Comparison of ENCODE assay signal across 15 cellular contexts in genomic region chr7:130142654-130143333, GRCh38.
DNase-seq lines count a peak whose midpoint lies in the region; ATAC-seq and TF ChIP-seq lines count a peak whose summit lies in the region.
"Had no signal": no experiment of that assay in that cellular context is flagged by ENCODE, and none has a peak within 500 bp of the region (broad histone marks: within the 10 kb centered on the region; RNA-seq: fewer than 3 reads in every experiment).

No MANE protein-coding gene starts in this region.

- H2AFZ ChIP-seq in IMR-90 (replicated peaks; ENCODE audit: low read length, poor library complexity): no peak overlapping the region
- H2AFZ ChIP-seq in hepatocyte: no peak overlapping the region
- H2AFZ ChIP-seq: PC-9 had no signal

- CTCF ChIA-PET in IMR-90 (lab: Yijun Ruan, JAX): no interaction called here

- peaks cover 2 to 28% (median 23%) of the 10 kb centered on the region in 11 experiments; a peak in 21 of 22 replicates for H3K36me3 ChIP-seq in BLaER1 treated with 17β-estradiol and CSF1 and Interleukin-3, amounts not matched to agents 10 nM and 100 nM
- peaks cover 6% of the 10 kb centered on the region; the same call in 1 of the 2 replicates for H3K36me3 ChIP-seq in IMR-90 (ENCODE audit: control insufficient read depth, insufficient read depth, low read length)
- no peaks in the 10 kb centered on the region for H3K36me3 ChIP-seq in hepatocyte (replicated peaks; ENCODE audit: insufficient read depth, low read depth)
- peaks cover 0 to 18% (median 0%) of the 10 kb centered on the region in 9 donors for H3K36me3 ChIP-seq in heart right ventricle

- POLR2A ChIA-PET in IMR-90 (lab: Charles Lee; ENCODE audit: unreplicated experiment): no interaction called here

- no peak for ATAC-seq in IMR-90 (ENCODE audit: low read depth)
- no peak for ATAC-seq in HG03520 (IDR thresholded peaks at IDR 0.05; ENCODE audit: unreplicated experiment)
- no peak for ATAC-seq in heart right ventricle
- ATAC-seq in HG02870 (IDR thresholded peaks at IDR 0.05; ENCODE audit: unreplicated experiment): no peak

- H3K4ac ChIP-seq in IMR-90 (ENCODE audit: low read depth, low read length): no peak overlapping the region; the same call in 1 of the 2 replicates

- H3K14ac ChIP-seq in IMR-90 (replicated peaks; ENCODE audit: low read depth, low read length): no peak overlapping the region

- no peak overlapping the region for H3K56ac ChIP-seq in IMR-90 (ENCODE audit: extremely low read depth, insufficient read depth, low read length)

- H4K8ac ChIP-seq in IMR-90 (ENCODE audit: low read depth in 2 of 2, low read length in 2 of 2): no peak overlapping the region

- peaks cover 0 to 52% (median 26%) of the 10 kb centered on the region in 11 experiments; a peak in 15 of 22 replicates for H4K20me1 ChIP-seq in BLaER1 treated with 17β-estradiol and CSF1 and Interleukin-3, amounts not matched to agents 10 nM and 100 nM
- no peaks in the 10 kb centered on the region for H4K20me1 ChIP-seq in IMR-90 (ENCODE audit: insufficient read depth, low read length)
- no peaks in the 10 kb centered on the region for H4K20me1 ChIP-seq in hepatocyte (ENCODE audit: insufficient read depth, poor library complexity, severe bottlenecking)

- no peak overlapping the region for H2AK9ac ChIP-seq in IMR-90 (replicated peaks; ENCODE audit: low read depth, low read length, poor library complexity)

- H3K9me1 ChIP-seq in IMR-90 (ENCODE audit: insufficient read depth, low read length): peaks cover 3% of the 10 kb centered on the region; the same call in 1 of the 2 replicates

- no peak overlapping the region for H4K5ac ChIP-seq in IMR-90 (ENCODE audit: low read depth, low read length)

- peaks cover 14 to 41% (median 38%) of the 10 kb centered on the region in 10 experiments; a peak in 19 of 20 replicates for H3K4me1 ChIP-seq in BLaER1 treated with 17β-estradiol and CSF1 and Interleukin-3, amounts not matched to agents 10 nM and 100 nM
- peaks cover 19% of the 10 kb centered on the region for H3K4me1 ChIP-seq in IMR-90 (ENCODE audit: control insufficient read depth, insufficient read depth, low read length)
- H3K4me1 ChIP-seq in hepatocyte (ENCODE audit: insufficient read depth): peaks cover 33% of the 10 kb centered on the region
- H3K4me1 ChIP-seq in heart right ventricle: peaks cover 0 to 20% (median 16%) of the 10 kb centered on the region in 9 donors

- in situ Hi-C loops in IMR-90 (cut with MboI; ENCODE audit: low sequenced_read_pairs): no loop called here

- DNase-seq in IMR-90 (no peak), hepatocyte (ENCODE audit: low spot score) (no peak), osteocyte (ENCODE audit: extremely low spot score, unreplicated experiment) (peak; percentile 68), NCI-H2171 (lab: John Stamatoyannopoulos, UW) (no peak), heart right ventricle (no peak)
- DNase-seq: erythroblast; kidney; NCI-H146; NCI-H524; PC-9; stimulated activated naive CD4-positive, alpha-beta T cell had no signal

- no peak overlapping the region for H3K23ac ChIP-seq in IMR-90 (ENCODE audit: low read depth, low read length)

- H2BK5ac ChIP-seq in IMR-90 (ENCODE audit: low read depth, low read length, poor library complexity, severe bottlenecking): no peak overlapping the region

- H3K4me3 Mint-ChIP-seq in osteocyte (ENCODE audit: unreplicated experiment): no peak overlapping the region

- H3K18ac ChIP-seq in IMR-90 (ENCODE audit: low read depth, low read length): no peak overlapping the region

- no peak overlapping the region for H3K27ac Mint-ChIP-seq in osteocyte (ENCODE audit: unreplicated experiment)

- H3K79me1 ChIP-seq in IMR-90 (ENCODE audit: low read depth in 1 of 2, low read length in 2 of 2): no peaks in the 10 kb centered on the region

- no peak overlapping the region for H3K27ac ChIP-seq in BLaER1 treated with 17β-estradiol and CSF1 and Interleukin-3, amounts not matched to agents 10 nM and 100 nM
- H3K27ac ChIP-seq in IMR-90 (ENCODE audit: insufficient read depth, low read length) (no peak overlapping the region), hepatocyte (peak overlapping the region; percentile 60), heart right ventricle (no peak overlapping the region)
- H3K27ac ChIP-seq: PC-9 had no signal

- H2BK20ac ChIP-seq in IMR-90 (ENCODE audit: low read depth, low read length): no peak overlapping the region

- H2BK120ac ChIP-seq in IMR-90 (ENCODE audit: low read depth, low read length): no peak overlapping the region

- H3K9me2 ChIP-seq in hepatocyte (replicated peaks; ENCODE audit: insufficient read depth): no peaks in the 10 kb centered on the region

- no peak for TF ChIP-seq RAD21 in IMR-90 (IDR thresholded peaks at IDR 0.05; ENCODE audit: low read length)

- H2BK15ac ChIP-seq in IMR-90 (ENCODE audit: low read depth, low read length): no peak overlapping the region

- H3K9me3 ChIP-seq in BLaER1 treated with 17β-estradiol and CSF1 and Interleukin-3, amounts not matched to agents 10 nM and 100 nM (replicated peaks in 1 of 11): no peaks in the 10 kb centered on the region
- no peaks in the 10 kb centered on the region for H3K9me3 ChIP-seq in IMR-90 (ENCODE audit: control insufficient read depth, insufficient read depth, low read length)
- no peaks in the 10 kb centered on the region for H3K9me3 ChIP-seq in hepatocyte (ENCODE audit: low read depth)
- no peaks in the 10 kb centered on the region for H3K9me3 ChIP-seq in heart right ventricle
- H3K9me3 ChIP-seq: heart left ventricle had no signal

- no peaks in the 10 kb centered on the region for H3K79me2 ChIP-seq in hepatocyte

- H3K27me3 ChIP-seq in BLaER1 treated with 17β-estradiol and CSF1 and Interleukin-3, amounts not matched to agents 10 nM and 100 nM: peaks cover 0 to 25% (median 14%) of the 10 kb centered on the region in 11 experiments; a peak in 13 of 22 replicates
- H3K27me3 ChIP-seq in IMR-90 (ENCODE audit: control insufficient read depth, insufficient read depth, low read length): no peaks in the 10 kb centered on the region
- H3K27me3 ChIP-seq in hepatocyte: no peaks in the 10 kb centered on the region
- no peaks in the 10 kb centered on the region for H3K27me3 ChIP-seq in heart right ventricle
- H3K27me3 ChIP-seq: heart left ventricle had no signal

- no peak overlapping the region; the same call in 1 of the 2 replicates for H4K91ac ChIP-seq in IMR-90 (ENCODE audit: insufficient read depth, low read depth, low read length)

- H3K4me1 Mint-ChIP-seq in osteocyte (ENCODE audit: unreplicated experiment): peaks cover 17% of the 10 kb centered on the region

- 96% methylated on average over 4 of the region's 14 CpGs; no CpG with 5 or more reads in 1 of the 2 experiments for WGBS in IMR-90 (ENCODE audit: extremely low coverage in 2 of 2, insufficient read length in 1 of 2), 2 experiments
- WGBS in hepatocyte (ENCODE audit: low lambda C conversion rate, missing lambda C conversion rate): 94% methylated on average over 14 of the region's 14 CpGs
- WGBS in heart right ventricle, 2 donors: 95 to 96% methylated on average over 14 of the region's 14 CpGs

- no TSS peak for BruUV-seq in IMR-90 (replicated peaks; lab: Mats Ljungman, UMichigan)

- dilution Hi-C loops in IMR-90 (cut with HindIII; ENCODE audit: low sequenced_read_pairs, unreplicated experiment): no loop called here

- H2AK5ac ChIP-seq in IMR-90 (ENCODE audit: low read depth, low read length): peak overlapping the region; percentile 9; the same call in 1 of the 2 replicates

- intact Hi-C loops in IMR-90 (cut with micrococcal nuclease): no loop called here
- intact Hi-C loops in heart right ventricle (cut with DNase I): no loop called here

- H3K9ac ChIP-seq in BLaER1 treated with 17β-estradiol and CSF1 and Interleukin-3, amounts not matched to agents 10 nM and 100 nM: no peak overlapping the region; a peak in 1 of 22 replicates
- no peak overlapping the region for H3K9ac ChIP-seq in IMR-90 (ENCODE audit: low read depth, low read length)

- H3K27me3 Mint-ChIP-seq in osteocyte (ENCODE audit: unreplicated experiment): no peaks in the 10 kb centered on the region

- H3K9me3 Mint-ChIP-seq in osteocyte (ENCODE audit: unreplicated experiment): no peaks in the 10 kb centered on the region

- H3K36me3 Mint-ChIP-seq in osteocyte (ENCODE audit: unreplicated experiment): peaks cover 5% of the 10 kb centered on the region

- TF ChIP-seq CTCF in IMR-90 (conservative IDR thresholded peaks at IDR 0.05; ENCODE audit: low read depth, low read length): no peak
- no peak for TF ChIP-seq CTCF in hepatocyte (IDR thresholded peaks at IDR 0.05; ENCODE audit: poor library complexity)
- TF ChIP-seq CTCF in osteocyte (IDR thresholded peaks at IDR 0.05): no peak
- no peak for TF ChIP-seq CTCF in heart right ventricle (IDR thresholded peaks at IDR 0.05)

- H3K4me3 ChIP-seq in BLaER1 treated with 17β-estradiol and CSF1 and Interleukin-3, amounts not matched to agents 10 nM and 100 nM: no peak overlapping the region
- H3K4me3 ChIP-seq in IMR-90 (ENCODE audit: insufficient read depth, low read depth, low read length): no peak overlapping the region
- no peak overlapping the region for H3K4me3 ChIP-seq in hepatocyte
- no peak overlapping the region for H3K4me3 ChIP-seq in heart right ventricle
- H3K4me3 ChIP-seq: PC-9 had no signal

- TF ChIP-seq POLR2A in IMR-90 (IDR thresholded peaks at IDR 0.05; ENCODE audit: low read depth, low read length): no peak

- H3K4me2 ChIP-seq in BLaER1 treated with 17β-estradiol and CSF1 and Interleukin-3, amounts not matched to agents 10 nM and 100 nM: peak overlapping the region in 10 of 11 experiments; percentile 65 to 87 (median 76); a peak in 17 of 22 replicates
- no peak overlapping the region for H3K4me2 ChIP-seq in IMR-90 (ENCODE audit: low read depth, low read length)
- no peak overlapping the region for H3K4me2 ChIP-seq in hepatocyte
- H3K4me2 ChIP-seq: PC-9 had no signal

TF ChIP-seq in IMR-90, 13 proteins besides CTCF, POLR2A, EP300 and RAD21 (continues in another document):
- no peak for TF ChIP-seq CHD1 (IDR thresholded peaks at IDR 0.05; ENCODE audit: low read depth, low read length)
- TF ChIP-seq MAFK (IDR thresholded peaks at IDR 0.05; ENCODE audit: low read depth, low read length): no peak
- TF ChIP-seq SMC3 (IDR thresholded peaks at IDR 0.05; ENCODE audit: low read depth, low read length): no peak
- TF ChIP-seq NFE2L2 (IDR thresholded peaks at IDR 0.05; ENCODE audit: low read depth, low read length): no peak
- no peak for TF ChIP-seq CEBPB (IDR thresholded peaks at IDR 0.05; ENCODE audit: low read depth, low read length)
- TF ChIP-seq FOS (IDR thresholded peaks at IDR 0.05; ENCODE audit: low read depth, low read length): no peak
- no peak for TF ChIP-seq BHLHE40 (IDR thresholded peaks at IDR 0.05; ENCODE audit: low read depth, low read length)
- no peak for TF ChIP-seq RFX5 (IDR thresholded peaks at IDR 0.05; ENCODE audit: low read depth, low read length)
- no peak for TF ChIP-seq MXI1 (IDR thresholded peaks at IDR 0.05; ENCODE audit: borderline replicate concordance, low read depth, low read length)
- TF ChIP-seq MAZ (IDR thresholded peaks at IDR 0.05; ENCODE audit: borderline replicate concordance, low read depth, low read length): no peak

Comparison
In these comparisons a context has a peak if more than half of its experiments do, and no peak if none do; other contexts are left out.
1. H3K4me2 ChIP-seq: peak in BLaER1 treated with 17β-estradiol and CSF1 and Interleukin-3, amounts not matched to agents 10 nM and 100 nM (10 of 11); none in IMR-90 (single experiment) and hepatocyte (single experiment).